In the genomic region with DNA sequence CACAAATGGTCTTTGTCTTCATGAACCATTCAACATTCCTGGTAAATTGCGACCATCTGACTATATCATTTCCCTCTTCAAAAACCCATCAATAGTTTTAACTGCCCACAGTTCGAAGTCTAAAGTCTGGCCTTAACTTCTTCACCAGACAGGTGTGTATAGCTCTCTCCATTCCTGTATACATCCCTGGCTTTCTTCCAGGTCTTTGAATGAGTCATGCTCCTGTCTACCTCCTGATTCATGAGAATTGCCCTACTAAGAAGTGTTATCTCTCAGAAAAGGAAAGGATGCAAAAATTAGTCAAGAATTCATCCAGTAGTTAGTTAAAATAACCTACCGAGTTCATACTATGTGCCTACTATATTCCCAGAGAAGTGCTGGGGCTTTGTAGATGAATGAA, we compare ENCODE assay signal across 22 cellular contexts.
DNase-seq lines count a peak whose midpoint lies in the region; ATAC-seq, FAIRE-seq and TF ChIP-seq lines count a peak whose summit lies in the region.
"Had no signal": no experiment of that assay in that cellular context is flagged by ENCODE, and none has a peak within 500 bp of the region (broad histone marks: within the 10 kb centered on the region; RNA-seq: fewer than 3 reads in every experiment).

No MANE protein-coding gene starts in this region.

- DNase-seq in DMS53 (lab: John Stamatoyannopoulos, UW) (peak; percentile 68), HT-29 (ENCODE audit: low spot score) (peak; percentile 96), SW480 (ENCODE audit: low spot score) (peak; percentile 67), keratinocyte (ENCODE audit: low read depth, low spot score) (peak; percentile 61), NCI-H510A treated with DMSO at 0.1 percent for 48 hours (lab: John Stamatoyannopoulos, UW) (no peak), left ventricle myocardium inferior (no peak)
- DNase-seq: activated CD4-positive, alpha-beta T cell treated with anti-CD3 and anti-CD28 coated beads, Interleukin-2, amount 10 ng/mL, durations not matched to agents 24 days and 14 days; activated naive CD8-positive, alpha-beta T cell treated with anti-CD3 and anti-CD28 coated beads, Interleukin-2, amount 50 U/mL, for 24 hours; GF-D8; lower lobe of right lung; NCI-H1048; NCI-H2029; NCI-H526; SJCRH30; stimulated activated CD4-positive, alpha-beta T cell treated with anti-CD3 and anti-CD28 coated beads, Interleukin-4, amount 100 ng/mL, for 1 hour; stimulated activated naive CD8-positive, alpha-beta T cell treated with anti-CD3 and anti-CD28 coated beads, Interleukin-15, Interleukin-2, amounts not matched to agents 100 U/mL and 50 U/mL, for 24 hours; T-helper 2 cell; thyroid gland had no signal

- peak; percentile 89 for FAIRE-seq in keratinocyte (lab: Jason Lieb, UNC)
- FAIRE-seq: D721Med had no signal

- dilution Hi-C loops in keratinocyte (cut with MboI; ENCODE audit: extremely low pct_ligation_motif_present, low sequenced_read_pairs) = no loop called here

- H3K27ac ChIP-seq in keratinocyte (ENCODE audit: control insufficient read depth, insufficient read depth, low read length) (no peak overlapping the region), left ventricle myocardium inferior (replicated peaks) (no peak overlapping the region)
- H3K27ac ChIP-seq: KMS-11, lower lobe of right lung, neutrophil, SJCRH30, thyroid gland had no signal

- H3K79me2 ChIP-seq in keratinocyte (ENCODE audit: control insufficient read depth, insufficient read depth, low read length) = no peaks in the 10 kb centered on the region

- no peak overlapping the region for H3K4me2 ChIP-seq in keratinocyte (ENCODE audit: control insufficient read depth, extremely low read depth, insufficient read depth, low read depth, low read length)
- H3K4me2 ChIP-seq: KMS-11 had no signal

- H4K20me1 ChIP-seq in keratinocyte (ENCODE audit: control insufficient read depth, extremely low read depth, insufficient read depth, low read length) = no peaks in the 10 kb centered on the region

- no peak overlapping the region for H2AFZ ChIP-seq in keratinocyte (ENCODE audit: control insufficient read depth, low read length)

- no peak overlapping the region for H3K9ac ChIP-seq in keratinocyte (ENCODE audit: control insufficient read depth, extremely low read depth, insufficient read depth, low read length)
- H3K9ac ChIP-seq: KMS-11 had no signal

- H3K27me3 ChIP-seq in keratinocyte (ENCODE audit: control insufficient read depth, extremely low read depth, insufficient read depth, low read length) (no peaks in the 10 kb centered on the region), left ventricle myocardium inferior (ENCODE audit: low read depth) (no peaks in the 10 kb centered on the region)
- H3K27me3 ChIP-seq: thyroid gland had no signal

- H3K9me1 ChIP-seq in keratinocyte (ENCODE audit: control insufficient read depth, extremely low read depth, insufficient read depth, low read length) = no peaks in the 10 kb centered on the region

- no peaks in the 10 kb centered on the region for H3K36me3 ChIP-seq in keratinocyte (ENCODE audit: control insufficient read depth in 2 of 2, extremely low read depth in 1 of 2, insufficient read depth in 2 of 2, low read length in 2 of 2)
- H3K36me3 ChIP-seq in left ventricle myocardium inferior = no peaks in the 10 kb centered on the region
- H3K36me3 ChIP-seq: lower lobe of right lung, neutrophil, SJCRH30, thyroid gland had no signal

- intact Hi-C loops in left ventricle myocardium inferior (cut with micrococcal nuclease) = no loop called here

- H3K9me3 ChIP-seq in keratinocyte (ENCODE audit: control insufficient read depth, low read depth, low read length) = no peaks in the 10 kb centered on the region
- no peaks in the 10 kb centered on the region for H3K9me3 ChIP-seq in left ventricle myocardium inferior (replicated peaks)
- H3K9me3 ChIP-seq: lower lobe of right lung, neutrophil, SJCRH30, thyroid gland had no signal

- TF ChIP-seq CTCF in keratinocyte (optimal IDR thresholded peaks at IDR 0.05 in 1 of 3, IDR thresholded peaks at IDR 0.05 in 1 of 3, conservative IDR thresholded peaks at IDR 0.05 in 1 of 3; ENCODE audit: extremely low read depth in 1 of 3, insufficient read depth in 2 of 3, low read length in 3 of 3) (no peak), left ventricle myocardium inferior (IDR thresholded peaks at IDR 0.05; ENCODE audit: borderline replicate concordance) (no peak)

- no peaks in the 10 kb centered on the region for H3K4me1 ChIP-seq in keratinocyte (ENCODE audit: control insufficient read depth, extremely low read depth, insufficient read depth, low read length)
- no peaks in the 10 kb centered on the region for H3K4me1 ChIP-seq in left ventricle myocardium inferior
- H3K4me1 ChIP-seq: lower lobe of right lung, SJCRH30, thyroid gland had no signal

- ATAC-seq in GM18502 (IDR thresholded peaks at IDR 0.05; ENCODE audit: poor library complexity, unreplicated experiment) = no peak
- ATAC-seq: activated naive CD8-positive, alpha-beta T cell treated with anti-CD3 and anti-CD28 coated beads, Interleukin-2, amount 50 U/mL, for 24 hours; lower lobe of right lung; stimulated activated naive CD8-positive, alpha-beta T cell treated with anti-CD3 and anti-CD28 coated beads, Interleukin-15, Interleukin-2, amounts not matched to agents 100 U/mL and 50 U/mL, for 24 hours had no signal

- H3K4me3 ChIP-seq in keratinocyte (ENCODE audit: control insufficient read depth in 2 of 3, extremely low read depth in 1 of 3, insufficient read depth in 2 of 3, low read depth in 1 of 3, low read length in 3 of 3) = no peak overlapping the region
- no peak overlapping the region for H3K4me3 ChIP-seq in left ventricle myocardium inferior
- H3K4me3 ChIP-seq: lower lobe of right lung, SJCRH30, thyroid gland had no signal

Comparison
In these comparisons a context has a peak if more than half of its experiments do, and no peak if none do; other contexts are left out.
1. DNase-seq: peak in DMS53 (single experiment), HT-29 (single experiment), SW480 (single experiment) and keratinocyte (single experiment); none in NCI-H510A treated with DMSO at 0.1 percent for 48 hours (single experiment) and left ventricle myocardium inferior (single experiment).